23 cellular contexts compared by ENCODE assay signal in genomic region chr12:96711364-96711763, GRCh38.
DNase-seq lines count a peak whose midpoint lies in the region; ATAC-seq and TF ChIP-seq lines count a peak whose summit lies in the region.
"Had no signal": no experiment of that assay in that cellular context is flagged by ENCODE, and none has a peak within 500 bp of the region (broad histone marks: within the 10 kb centered on the region; RNA-seq: fewer than 3 reads in every experiment).

No MANE protein-coding gene starts in this region.

- H3K4me1 Mint-ChIP-seq in type B pancreatic cell (ENCODE audit: unreplicated experiment) = no peaks in the 10 kb centered on the region
- H3K4me1 Mint-ChIP-seq: B cell, CD14-positive monocyte had no signal

- no peaks in the 10 kb centered on the region for H3K27me3 ChIP-seq in kidney epithelial cell (ENCODE audit: control insufficient read depth, insufficient read depth, low read length)
- H3K27me3 ChIP-seq: SJCRH30 had no signal

- in situ Hi-C loops in ACHN (cut with HindIII; ENCODE audit: low pct_ligation_motif_present, low pct_unique_long_range_greater_than_20kb, low sequenced_read_pairs) = no loop called here

- no peak overlapping the region for H3K4me3 Mint-ChIP-seq in type B pancreatic cell
- H3K4me3 Mint-ChIP-seq: B cell, CD14-positive monocyte, H9, HFFc6 had no signal

- H3K36me3 Mint-ChIP-seq in type B pancreatic cell = no peaks in the 10 kb centered on the region
- H3K36me3 Mint-ChIP-seq: CD14-positive monocyte had no signal

- no peaks in the 10 kb centered on the region for H3K9me3 Mint-ChIP-seq in type B pancreatic cell
- H3K9me3 Mint-ChIP-seq: H9, HFFc6 had no signal

- no peaks in the 10 kb centered on the region for H3K27me3 Mint-ChIP-seq in type B pancreatic cell
- H3K27me3 Mint-ChIP-seq: B cell had no signal

- ATAC-seq in GM18907 (IDR thresholded peaks at IDR 0.05; ENCODE audit: unreplicated experiment) (peak; percentile 74), HG03378 (IDR thresholded peaks at IDR 0.05; ENCODE audit: unreplicated experiment) (peak; percentile 45), HG02642 (IDR thresholded peaks at IDR 0.05; ENCODE audit: poor library complexity, unreplicated experiment) (no peak)

- H3K36me3 ChIP-seq in kidney epithelial cell (ENCODE audit: control insufficient read depth, insufficient read depth, low read length) = no peaks in the 10 kb centered on the region
- H3K36me3 ChIP-seq: SJCRH30 had no signal

- H3K4me3 ChIP-seq in kidney epithelial cell (ENCODE audit: low read depth, low read length) = no peak overlapping the region
- H3K4me3 ChIP-seq: GM23248, SJCRH30 had no signal

- DNase-seq in ACHN (peak; percentile 24), kidney epithelial cell (ENCODE audit: low read depth) (peak; percentile 29), GM19240 (ENCODE audit: insufficient read length, low spot score) (no peak), type B pancreatic cell (ENCODE audit: extremely low spot score, unreplicated experiment) (no peak)
- DNase-seq: DMS53, GDM1, GM23248, H9, HFFc6, Karpas-422, MV-4-11, NCI-H1105 treated with DMSO at 0.1 percent for 48 hours, NCI-H1694, NCI-H2081, NCI-H2171 treated with DMSO at 0.1 percent for 48 hours, NCI-H524 treated with DMSO at 0.1 percent for 48 hours, SJCRH30, T-helper 1 cell had no signal

- H3K27ac Mint-ChIP-seq in type B pancreatic cell = no peak overlapping the region
- H3K27ac Mint-ChIP-seq: B cell, CD14-positive monocyte, H9, HFFc6 had no signal

- TF ChIP-seq CTCF in kidney epithelial cell (IDR thresholded peaks at IDR 0.05; ENCODE audit: insufficient read depth, low read length, poor library complexity, severe bottlenecking) = no peak
- TF ChIP-seq CTCF in type B pancreatic cell (conservative IDR thresholded peaks at IDR 0.05) = no peak

Comparison
In these comparisons a context has a peak if more than half of its experiments do, and no peak if none do; other contexts are left out.
1. DNase-seq: peak in ACHN (single experiment) and kidney epithelial cell (single experiment); none in GM19240 (single experiment) and type B pancreatic cell (single experiment).